In genomic region chr6:144063744-144064401, GRCh38 we compare ENCODE assay signal across 1 cellular context.
TF ChIP-seq lines count a peak whose summit lies in the region.

No MANE protein-coding gene starts in this region.

TF ChIP-seq in K562, 482 proteins besides CTCF, POLR2A, EP300 and RAD21 (continued from another document and continues in another):
- TF ChIP-seq CREB5 (CRISPR knock-in tag; IDR thresholded peaks at IDR 0.05) (no peak), FOXA3 (CRISPR knock-in tag; conservative IDR thresholded peaks at IDR 0.05 in 1 of 2, IDR thresholded peaks at IDR 0.05 in 1 of 2) (no peak), SREBF2 (CRISPR knock-in tag; IDR thresholded peaks at IDR 0.05) (no peak), BRD4 (IDR thresholded peaks at IDR 0.05) (peak; percentile 80; the same call in 1 of the 2 replicates), CBX3 (IDR thresholded peaks at IDR 0.05; ENCODE audit: borderline replicate concordance in 1 of 2, low read length in 2 of 2) (no peak; a peak in 1 of 3 replicates), ZKSCAN3 (CRISPR knock-in tag; IDR thresholded peaks at IDR 0.05) (no peak), L3MBTL2 (IDR thresholded peaks at IDR 0.05) (peak; percentile 76), UBTF (IDR thresholded peaks at IDR 0.05; ENCODE audit: borderline replicate concordance in 1 of 2, low read depth in 2 of 2, low read length in 2 of 2) (peak; percentile 81 to 88; a peak in 3 of 4 replicates), HMG20B (CRISPR knock-in tag; IDR thresholded peaks at IDR 0.05) (no peak), FOXJ3 (CRISPR knock-in tag; IDR thresholded peaks at IDR 0.05) (no peak), SIRT6 (IDR thresholded peaks at IDR 0.05; ENCODE audit: low read depth, low read length) (no peak), ZNF280A (IDR thresholded peaks at IDR 0.05; ENCODE audit: low read depth, partially characterized antibody) (no peak), NFE2L1 (tag; IDR thresholded peaks at IDR 0.05; ENCODE audit: borderline replicate concordance, low read depth) (no peak), ZNF121 (CRISPR knock-in tag; conservative IDR thresholded peaks at IDR 0.05) (no peak), NONO (IDR thresholded peaks at IDR 0.05; ENCODE audit: low read depth in 2 of 2, low read length in 1 of 2) (peak in 1 of 2 experiments; percentile 93; a peak in 2 of 4 replicates), MEIS2 (IDR thresholded peaks at IDR 0.05; ENCODE audit: partially characterized antibody) (peak; percentile 42), ZNF699 (CRISPR knock-in tag; IDR thresholded peaks at IDR 0.05; ENCODE audit: insufficient replicate concordance) (no peak), CREB1 (IDR thresholded peaks at IDR 0.05) (peak; percentile 86), CREB1 (CRISPR knock-in tag; IDR thresholded peaks at IDR 0.05) (peak; percentile 95), TAF1 (IDR thresholded peaks at IDR 0.05; ENCODE audit: control insufficient read depth, extremely low read depth, insufficient read depth, low read length, severe bottlenecking) (peak; percentile 73), IRF1 (CRISPR knock-in tag; IDR thresholded peaks at IDR 0.05; ENCODE audit: borderline replicate concordance) (no peak), TCF15 (CRISPR knock-in tag; IDR thresholded peaks at IDR 0.05) (no peak), CREBBP (IDR thresholded peaks at IDR 0.05; ENCODE audit: low read depth, low read length) (no peak), PHF8 (IDR thresholded peaks at IDR 0.05; ENCODE audit: borderline replicate concordance, low read length) (peak; percentile 92; the same call in 1 of the 2 replicates), BRF2 (IDR thresholded peaks at IDR 0.05; ENCODE audit: borderline replicate concordance, insufficient read depth, insufficient read length) (no peak), TCF7 (IDR thresholded peaks at IDR 0.05; ENCODE audit: borderline replicate concordance) (0 out of 2 replicates have a peak, but pooled peaks have one; percentile 30), SIN3B (IDR thresholded peaks at IDR 0.05; ENCODE audit: low read depth) (peak; percentile 32), CREM (IDR thresholded peaks at IDR 0.05; ENCODE audit: low read depth) (peak; percentile 94), E2F8 (IDR thresholded peaks at IDR 0.05; ENCODE audit: low read depth, partially characterized antibody) (peak; percentile 68), ZNF76 (CRISPR knock-in tag; IDR thresholded peaks at IDR 0.05; ENCODE audit: borderline replicate concordance) (no peak), SP2 (IDR thresholded peaks at IDR 0.05; ENCODE audit: extremely low read depth, low read depth, low read length, poor library complexity, severe bottlenecking) (no peak), SREBF1 (IDR thresholded peaks at IDR 0.05; ENCODE audit: borderline replicate concordance, low read depth, low read length) (no peak), ZNF134 (CRISPR knock-in tag; conservative IDR thresholded peaks at IDR 0.05) (no peak), ZNF24 (IDR thresholded peaks at IDR 0.05) (0 out of 2 replicates have a peak, but pooled peaks have one; percentile 32), PTTG1 (tag; IDR thresholded peaks at IDR 0.05; ENCODE audit: low read depth) (no peak), ETS1 (conservative IDR thresholded peaks at IDR 0.05; ENCODE audit: control insufficient read depth, low read depth, low read length) (0 out of 2 replicates have a peak, but pooled peaks have one; percentile 24), MBD2 (IDR thresholded peaks at IDR 0.05; ENCODE audit: borderline replicate concordance, low read depth) (peak; percentile 43; the same call in 1 of the 2 replicates), ZNF785 (CRISPR knock-in tag; IDR thresholded peaks at IDR 0.05) (no peak), MNT (conservative IDR thresholded peaks at IDR 0.05) (peak; percentile 44 to 80; a peak in 2 of 4 replicates), HOMEZ (CRISPR knock-in tag; IDR thresholded peaks at IDR 0.05) (no peak), MECOM (CRISPR knock-in tag; IDR thresholded peaks at IDR 0.05) (no peak), EGR1 (conservative IDR thresholded peaks at IDR 0.05) (peak; percentile 66), ZBTB7A (IDR thresholded peaks at IDR 0.05; ENCODE audit: borderline replicate concordance, control insufficient read depth, low read depth, low read length) (peak; percentile 73; the same call in 1 of the 2 replicates), DACH1 (IDR thresholded peaks at IDR 0.05; ENCODE audit: partially characterized antibody) (no peak), TOE1 (IDR thresholded peaks at IDR 0.05; ENCODE audit: borderline replicate concordance) (0 out of 2 replicates have a peak, but pooled peaks have one; percentile 17), TOE1 (CRISPR knock-in tag; IDR thresholded peaks at IDR 0.05; ENCODE audit: borderline replicate concordance, low read depth) (no peak), KLF10 (CRISPR knock-in tag; IDR thresholded peaks at IDR 0.05) (no peak), ID3 (CRISPR knock-in tag; IDR thresholded peaks at IDR 0.05) (no peak), ID3 (tag; IDR thresholded peaks at IDR 0.05) (no peak; the same call in none of the 2 replicates), NR0B1 (IDR thresholded peaks at IDR 0.05; ENCODE audit: partially characterized antibody) (no peak)
